In genomic region chr13:48000559-48001126, GRCh38 we compare ENCODE assay signal across 1 cellular context.
TF ChIP-seq lines count a peak whose summit lies in the region.

No MANE protein-coding gene starts in this region.

TF ChIP-seq in HepG2, 621 proteins besides CTCF, POLR2A, EP300 and RAD21 (continues in another document):
- TF ChIP-seq MED13 (CRISPR knock-in tag; IDR thresholded peaks at IDR 0.05): no peak
- no peak for TF ChIP-seq ZNF503 (CRISPR knock-in tag; IDR thresholded peaks at IDR 0.05)
- no peak for TF ChIP-seq ZFY (CRISPR knock-in tag; IDR thresholded peaks at IDR 0.05)
- no peak for TF ChIP-seq NR2C2 (CRISPR knock-in tag; IDR thresholded peaks at IDR 0.05; ENCODE audit: borderline replicate concordance)
- TF ChIP-seq ZBTB14 (CRISPR knock-in tag; IDR thresholded peaks at IDR 0.05): no peak
- no peak for TF ChIP-seq ZNF703 (CRISPR knock-in tag; IDR thresholded peaks at IDR 0.05; ENCODE audit: borderline replicate concordance)
- no peak for TF ChIP-seq ZNF253 (CRISPR knock-in tag; IDR thresholded peaks at IDR 0.05; ENCODE audit: borderline replicate concordance)
- no peak for TF ChIP-seq ZXDC (CRISPR knock-in tag; IDR thresholded peaks at IDR 0.05)
- TF ChIP-seq ZBTB43 (CRISPR knock-in tag; conservative IDR thresholded peaks at IDR 0.05): no peak
- TF ChIP-seq, protein P1, sequence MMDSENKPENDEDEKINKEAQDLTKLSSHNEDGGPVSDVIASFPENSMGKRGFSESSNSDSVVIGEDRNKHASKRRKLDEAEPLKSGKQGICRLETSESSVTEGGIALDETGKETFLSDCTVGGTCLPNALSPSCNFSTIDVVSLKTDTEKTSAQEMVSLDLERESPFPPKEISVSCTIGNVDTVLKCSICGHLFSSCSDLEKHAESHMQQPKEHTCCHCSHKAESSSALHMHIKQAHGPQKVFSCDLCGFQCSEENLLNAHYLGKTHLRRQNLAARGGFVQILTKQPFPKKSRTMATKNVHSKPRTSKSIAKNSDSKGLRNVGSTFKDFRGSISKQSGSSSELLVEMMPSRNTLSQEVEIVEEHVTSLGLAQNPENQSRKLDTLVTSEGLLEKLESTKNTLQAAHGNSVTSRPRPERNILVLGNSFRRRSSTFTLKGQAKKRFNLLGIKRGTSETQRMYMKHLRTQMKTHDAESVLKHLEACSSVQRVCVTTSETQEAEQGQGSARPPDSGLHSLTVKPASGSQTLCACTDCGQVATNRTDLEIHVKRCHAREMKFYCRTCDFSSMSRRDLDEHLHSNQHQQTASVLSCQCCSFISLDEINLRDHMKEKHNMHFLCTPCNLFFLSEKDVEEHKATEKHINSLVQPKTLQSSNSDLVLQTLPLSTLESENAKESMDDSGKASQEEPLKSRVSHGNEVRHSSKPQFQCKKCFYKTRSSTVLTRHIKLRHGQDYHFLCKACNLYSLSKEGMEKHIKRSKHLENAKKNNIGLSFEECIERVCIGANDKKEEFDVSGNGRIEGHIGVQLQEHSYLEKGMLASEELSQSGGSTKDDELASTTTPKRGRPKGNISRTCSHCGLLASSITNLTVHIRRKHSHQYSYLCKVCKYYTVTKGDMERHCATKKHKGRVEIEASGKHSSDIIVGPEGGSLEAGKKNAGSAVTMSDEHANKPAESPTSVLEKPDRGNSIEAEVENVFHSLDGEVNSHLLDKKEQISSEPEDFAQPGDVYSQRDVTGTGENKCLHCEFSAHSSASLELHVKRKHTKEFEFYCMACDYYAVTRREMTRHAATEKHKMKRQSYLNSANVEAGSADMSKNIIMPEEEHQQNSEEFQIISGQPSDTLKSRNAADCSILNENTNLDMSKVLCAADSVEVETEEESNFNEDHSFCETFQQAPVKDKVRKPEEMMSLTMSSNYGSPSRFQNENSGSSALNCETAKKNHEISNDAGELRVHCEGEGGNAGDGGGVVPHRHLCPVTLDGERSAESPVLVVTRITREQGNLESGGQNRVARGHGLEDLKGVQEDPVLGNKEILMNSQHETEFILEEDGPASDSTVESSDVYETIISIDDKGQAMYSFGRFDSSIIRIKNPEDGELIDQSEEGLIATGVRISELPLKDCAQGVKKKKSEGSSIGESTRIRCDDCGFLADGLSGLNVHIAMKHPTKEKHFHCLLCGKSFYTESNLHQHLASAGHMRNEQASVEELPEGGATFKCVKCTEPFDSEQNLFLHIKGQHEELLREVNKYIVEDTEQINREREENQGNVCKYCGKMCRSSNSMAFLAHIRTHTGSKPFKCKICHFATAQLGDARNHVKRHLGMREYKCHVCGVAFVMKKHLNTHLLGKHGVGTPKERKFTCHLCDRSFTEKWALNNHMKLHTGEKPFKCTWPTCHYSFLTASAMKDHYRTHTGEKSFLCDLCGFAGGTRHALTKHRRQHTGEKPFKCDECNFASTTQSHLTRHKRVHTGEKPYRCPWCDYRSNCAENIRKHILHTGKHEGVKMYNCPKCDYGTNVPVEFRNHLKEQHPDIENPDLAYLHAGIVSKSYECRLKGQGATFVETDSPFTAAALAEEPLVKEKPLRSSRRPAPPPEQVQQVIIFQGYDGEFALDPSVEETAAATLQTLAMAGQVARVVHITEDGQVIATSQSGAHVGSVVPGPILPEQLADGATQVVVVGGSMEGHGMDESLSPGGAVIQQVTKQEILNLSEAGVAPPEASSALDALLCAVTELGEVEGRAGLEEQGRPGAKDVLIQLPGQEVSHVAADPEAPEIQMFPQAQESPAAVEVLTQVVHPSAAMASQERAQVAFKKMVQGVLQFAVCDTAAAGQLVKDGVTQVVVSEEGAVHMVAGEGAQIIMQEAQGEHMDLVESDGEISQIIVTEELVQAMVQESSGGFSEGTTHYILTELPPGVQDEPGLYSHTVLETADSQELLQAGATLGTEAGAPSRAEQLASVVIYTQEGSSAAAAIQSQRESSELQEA (CRISPR knock-in tag; IDR thresholded peaks at IDR 0.05; ENCODE audit: not compliant biosample characterization): no peak
- TF ChIP-seq ZNF782 (CRISPR knock-in tag; IDR thresholded peaks at IDR 0.05; ENCODE audit: borderline replicate concordance): peak; percentile 43; the same call in 1 of the 2 replicates
- no peak for TF ChIP-seq ATF2 (CRISPR knock-in tag; IDR thresholded peaks at IDR 0.05)
- no peak for TF ChIP-seq ZNF75D (CRISPR knock-in tag; IDR thresholded peaks at IDR 0.05; ENCODE audit: borderline replicate concordance)
- TF ChIP-seq ZBTB46 (CRISPR knock-in tag; IDR thresholded peaks at IDR 0.05; ENCODE audit: borderline replicate concordance): no peak
- TF ChIP-seq, protein P2, sequence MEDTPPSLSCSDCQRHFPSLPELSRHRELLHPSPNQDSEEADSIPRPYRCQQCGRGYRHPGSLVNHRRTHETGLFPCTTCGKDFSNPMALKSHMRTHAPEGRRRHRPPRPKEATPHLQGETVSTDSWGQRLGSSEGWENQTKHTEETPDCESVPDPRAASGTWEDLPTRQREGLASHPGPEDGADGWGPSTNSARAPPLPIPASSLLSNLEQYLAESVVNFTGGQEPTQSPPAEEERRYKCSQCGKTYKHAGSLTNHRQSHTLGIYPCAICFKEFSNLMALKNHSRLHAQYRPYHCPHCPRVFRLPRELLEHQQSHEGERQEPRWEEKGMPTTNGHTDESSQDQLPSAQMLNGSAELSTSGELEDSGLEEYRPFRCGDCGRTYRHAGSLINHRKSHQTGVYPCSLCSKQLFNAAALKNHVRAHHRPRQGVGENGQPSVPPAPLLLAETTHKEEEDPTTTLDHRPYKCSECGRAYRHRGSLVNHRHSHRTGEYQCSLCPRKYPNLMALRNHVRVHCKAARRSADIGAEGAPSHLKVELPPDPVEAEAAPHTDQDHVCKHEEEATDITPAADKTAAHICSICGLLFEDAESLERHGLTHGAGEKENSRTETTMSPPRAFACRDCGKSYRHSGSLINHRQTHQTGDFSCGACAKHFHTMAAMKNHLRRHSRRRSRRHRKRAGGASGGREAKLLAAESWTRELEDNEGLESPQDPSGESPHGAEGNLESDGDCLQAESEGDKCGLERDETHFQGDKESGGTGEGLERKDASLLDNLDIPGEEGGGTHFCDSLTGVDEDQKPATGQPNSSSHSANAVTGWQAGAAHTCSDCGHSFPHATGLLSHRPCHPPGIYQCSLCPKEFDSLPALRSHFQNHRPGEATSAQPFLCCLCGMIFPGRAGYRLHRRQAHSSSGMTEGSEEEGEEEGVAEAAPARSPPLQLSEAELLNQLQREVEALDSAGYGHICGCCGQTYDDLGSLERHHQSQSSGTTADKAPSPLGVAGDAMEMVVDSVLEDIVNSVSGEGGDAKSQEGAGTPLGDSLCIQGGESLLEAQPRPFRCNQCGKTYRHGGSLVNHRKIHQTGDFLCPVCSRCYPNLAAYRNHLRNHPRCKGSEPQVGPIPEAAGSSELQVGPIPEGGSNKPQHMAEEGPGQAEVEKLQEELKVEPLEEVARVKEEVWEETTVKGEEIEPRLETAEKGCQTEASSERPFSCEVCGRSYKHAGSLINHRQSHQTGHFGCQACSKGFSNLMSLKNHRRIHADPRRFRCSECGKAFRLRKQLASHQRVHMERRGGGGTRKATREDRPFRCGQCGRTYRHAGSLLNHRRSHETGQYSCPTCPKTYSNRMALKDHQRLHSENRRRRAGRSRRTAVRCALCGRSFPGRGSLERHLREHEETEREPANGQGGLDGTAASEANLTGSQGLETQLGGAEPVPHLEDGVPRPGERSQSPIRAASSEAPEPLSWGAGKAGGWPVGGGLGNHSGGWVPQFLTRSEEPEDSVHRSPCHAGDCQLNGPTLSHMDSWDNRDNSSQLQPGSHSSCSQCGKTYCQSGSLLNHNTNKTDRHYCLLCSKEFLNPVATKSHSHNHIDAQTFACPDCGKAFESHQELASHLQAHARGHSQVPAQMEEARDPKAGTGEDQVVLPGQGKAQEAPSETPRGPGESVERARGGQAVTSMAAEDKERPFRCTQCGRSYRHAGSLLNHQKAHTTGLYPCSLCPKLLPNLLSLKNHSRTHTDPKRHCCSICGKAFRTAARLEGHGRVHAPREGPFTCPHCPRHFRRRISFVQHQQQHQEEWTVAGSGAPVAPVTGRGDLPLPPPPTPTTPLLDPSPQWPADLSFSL (CRISPR knock-in tag; IDR thresholded peaks at IDR 0.05): no peak
- TF ChIP-seq HNRNPLL (IDR thresholded peaks at IDR 0.05; ENCODE audit: low read depth, low read length, poor library complexity, severe bottlenecking): no peak
- no peak for TF ChIP-seq MATR3 (CRISPR knock-in tag; IDR thresholded peaks at IDR 0.05)
- TF ChIP-seq EEA1 (CRISPR knock-in tag; IDR thresholded peaks at IDR 0.05; ENCODE audit: borderline replicate concordance): no peak
- no peak for TF ChIP-seq JUND (CRISPR knock-in tag; IDR thresholded peaks at IDR 0.05)
- no peak for TF ChIP-seq ZFP36L2 (CRISPR knock-in tag; IDR thresholded peaks at IDR 0.05)
- TF ChIP-seq RFX5 (IDR thresholded peaks at IDR 0.05; ENCODE audit: low read depth, low read length): no peak
- no peak for TF ChIP-seq ATF7 (IDR thresholded peaks at IDR 0.05)
- no peak for TF ChIP-seq ATF7 (CRISPR knock-in tag; IDR thresholded peaks at IDR 0.05)
- TF ChIP-seq ZBTB20 (CRISPR knock-in tag; IDR thresholded peaks at IDR 0.05; ENCODE audit: borderline replicate concordance, low read depth): peak; percentile 46; the same call in 1 of the 2 replicates
- no peak for TF ChIP-seq ZBTB2 (CRISPR knock-in tag; IDR thresholded peaks at IDR 0.05; ENCODE audit: low read depth)
